Comparison of ENCODE assay signal across 8 cellular contexts in the genomic region with DNA sequence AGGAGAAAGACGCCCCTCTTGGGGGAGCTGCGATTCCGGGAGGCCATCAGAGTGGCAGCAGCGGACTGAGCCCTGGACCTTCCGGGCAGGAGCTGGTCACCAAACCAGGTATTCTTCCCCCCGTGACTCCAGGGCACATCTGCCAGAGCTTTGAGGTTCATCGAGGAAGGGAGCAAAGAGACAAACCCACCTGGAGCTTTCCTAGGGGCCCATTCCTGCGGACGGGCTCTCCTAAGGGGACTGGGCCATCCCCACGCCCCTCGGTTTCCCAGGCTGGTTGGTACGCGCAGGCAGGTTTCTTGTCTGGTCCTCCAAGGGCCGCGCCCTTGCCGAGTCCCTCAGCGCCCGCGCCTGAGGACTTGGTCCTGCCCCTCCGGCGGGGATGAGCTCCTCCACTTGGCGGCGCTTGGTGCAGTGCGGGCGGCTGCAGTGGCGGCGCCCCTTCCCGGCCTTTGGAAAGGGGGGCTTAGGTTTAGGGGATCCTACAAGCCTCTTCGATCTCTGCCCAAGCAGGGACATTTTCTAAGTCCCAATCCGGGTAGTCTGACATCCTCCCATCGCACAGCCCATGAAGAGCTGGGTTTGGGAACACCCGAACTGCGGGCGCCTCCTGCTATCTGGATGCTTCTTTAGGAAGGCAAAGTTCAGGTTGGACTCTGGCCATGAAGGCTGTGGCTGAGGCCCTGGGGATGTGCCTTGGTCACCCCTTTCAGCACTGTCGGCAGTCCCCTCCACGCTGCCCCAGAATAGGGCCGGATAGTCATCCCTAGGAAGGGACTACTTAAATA. TPM values are rescaled to one million over a fixed set of nuclear protein-coding genes. Genes with fewer than 3 reads are reported as not detected.
DNase-seq lines count a peak whose midpoint lies in the region; ATAC-seq and TF ChIP-seq lines count a peak whose summit lies in the region.

No MANE protein-coding gene starts in this region.

- TF ChIP-seq EP300 in ovary (IDR thresholded peaks at IDR 0.05): no peak

- H3K4me1 Mint-ChIP-seq in activated naive CD8-positive, alpha-beta T cell treated with anti-CD3 and anti-CD28 coated beads, Interleukin-2, amount 50 U/mL, for 24 hours: peaks cover 14% of the 10 kb centered on the region

- intact Hi-C loops in heart right ventricle (cut with DNase I) (loop anchor here in 6 of 10 donors (2.0 to 10.0 kb wide), 8 partner anchors 35 to 278 kb away; partner anchors contain the start of genes CCDC158 (in 1 of the 6) and SCARB2 (in 1 of the 6)), ovary (cut with DNase I) (loop anchor here in 1 of 4 donors (10.0 kb wide), 1 partner anchor 112 kb away; no protein-coding TSS in a partner anchor)

- no peak for TF ChIP-seq POLR2A in ovary (IDR thresholded peaks at IDR 0.05)

- peak in 6 of 9 donors; percentile 16 to 60 (median 44) for TF ChIP-seq CTCF in heart right ventricle (IDR thresholded peaks at IDR 0.05)
- peak in 2 of 3 donors; percentile 21 to 29 for TF ChIP-seq CTCF in ovary (IDR thresholded peaks at IDR 0.05)

- H3K9me3 Mint-ChIP-seq in activated naive CD8-positive, alpha-beta T cell treated with anti-CD3 and anti-CD28 coated beads, Interleukin-2, amount 50 U/mL, for 24 hours: no peaks in the 10 kb centered on the region

- no peaks in the 10 kb centered on the region for H3K36me3 Mint-ChIP-seq in activated naive CD8-positive, alpha-beta T cell treated with anti-CD3 and anti-CD28 coated beads, Interleukin-2, amount 50 U/mL, for 24 hours (ENCODE audit: low read depth)

- peaks cover 0 to 7% (median 0%) of the 10 kb centered on the region in 7 donors for H3K27me3 ChIP-seq in heart right ventricle
- H3K27me3 ChIP-seq in ovary: no peaks in the 10 kb centered on the region

- H3K9me3 ChIP-seq in heart right ventricle (no peaks in the 10 kb centered on the region), ovary (no peaks in the 10 kb centered on the region)

- H3K4me3 Mint-ChIP-seq in activated naive CD8-positive, alpha-beta T cell treated with anti-CD3 and anti-CD28 coated beads, Interleukin-2, amount 50 U/mL, for 24 hours: peak overlapping the region; percentile 75

- H3K4me3 ChIP-seq in heart right ventricle (peak overlapping the region; percentile 57 to 90 (median 76)), ovary (peak overlapping the region; percentile 58)

- H3K4me1 ChIP-seq in heart right ventricle: peaks cover 0 to 47% (median 31%) of the 10 kb centered on the region in 9 donors
- H3K4me1 ChIP-seq in ovary (ENCODE audit: insufficient read depth): peaks cover 4% of the 10 kb centered on the region

- H3K27ac Mint-ChIP-seq in activated naive CD8-positive, alpha-beta T cell treated with anti-CD3 and anti-CD28 coated beads, Interleukin-2, amount 50 U/mL, for 24 hours: no peak overlapping the region

- DNase-seq in activated CD8-positive, alpha-beta memory T cell treated with anti-CD3 and anti-CD28 coated beads for 24 hours: peak; percentile 64
- DNase-seq in activated CD8-positive, alpha-beta memory T cell treated with anti-CD3 and anti-CD28 coated beads, Interleukin-2, amount 50 U/mL, for 4 hours: no peak
- peak; percentile 26 for DNase-seq in NCI-H460 (ENCODE audit: extremely low read depth, low read depth)
- peak; percentile 34 for DNase-seq in activated naive CD8-positive, alpha-beta T cell treated with anti-CD3 and anti-CD28 coated beads, Interleukin-2, amount 50 U/mL, for 24 hours
- peak; percentile 46 to 68 for DNase-seq in heart right ventricle
- peak; percentile 60 to 73 (median 63) for DNase-seq in ovary
- no peak for DNase-seq in NCI-H2029 treated with DMSO at 0.1 percent for 48 hours (lab: John Stamatoyannopoulos, UW)

- peak overlapping the region; percentile 69 to 97 (median 91) for H3K27ac ChIP-seq in heart right ventricle
- peak overlapping the region; percentile 57 to 84 for H3K27ac ChIP-seq in ovary

- H3K27me3 Mint-ChIP-seq in activated naive CD8-positive, alpha-beta T cell treated with anti-CD3 and anti-CD28 coated beads, Interleukin-2, amount 50 U/mL, for 24 hours: peaks cover 27% of the 10 kb centered on the region

- WGBS in heart right ventricle, 2 donors: 3 to 5% methylated on average over 35 to 37 of the region's 37 CpGs
- 5 to 14% (median 7%) methylated on average over 36 to 37 of the region's 37 CpGs for WGBS in ovary, 3 donors

- ATAC-seq in activated naive CD8-positive, alpha-beta T cell treated with anti-CD3 and anti-CD28 coated beads, Interleukin-2, amount 50 U/mL, for 24 hours: no peak
- ATAC-seq in heart right ventricle (peak; percentile 51 to 80 (median 72)), HG03196 (IDR thresholded peaks at IDR 0.05; ENCODE audit: unreplicated experiment) (no peak)

- H3K36me3 ChIP-seq in heart right ventricle (peaks cover 0 to 20% (median 5%) of the 10 kb centered on the region in 9 donors), ovary (no peaks in the 10 kb centered on the region)

RNA-seq across cellular contexts. Expression of gene STBD1, which starts 0.5 kb away (rescaled TPM):
- 1.9 and 3.3 TPM in 2 replicates for total RNA-seq in NCI-H460 (2014; rRNA removed; shearing (Covaris generic))
- polyA plus RNA-seq in NCI-H460 (2014; cell fraction: nucleus; rRNA removed): 1.1 and 4.1 TPM in 2 replicates
- total RNA-seq in heart right ventricle: 10 to 100 TPM; 14.8 to 53.7 (median 22.6) TPM
- polyA plus RNA-seq in heart right ventricle: 10 to 100 TPM; 17.9 to 32.4 TPM
- 1 to 10 TPM; 2.1 to 7.0 (median 4.6) TPM for total RNA-seq in ovary
- 1 to 10 TPM; 3.3 to 4.2 TPM for polyA plus RNA-seq in ovary

RNA-seq across cellular contexts. Expression of gene FAM47E, which starts 55.6 kb away (rescaled TPM):
- total RNA-seq in NCI-H460 (2014; rRNA removed; shearing (Covaris generic)): 0.30 and 0.78 TPM in 2 replicates
- 0.03 TPM in 1 of 2 replicates, not detected in the other for polyA plus RNA-seq in NCI-H460 (2014; cell fraction: nucleus; rRNA removed)
- total RNA-seq in heart right ventricle (1 to 10 TPM; 2.1 to 6.3 (median 3.1) TPM), ovary (1 to 10 TPM in 5 of 7 donors, under 1 TPM in 2; 0.08 to 8.2 (median 2.3) TPM)
- polyA plus RNA-seq in heart right ventricle (1 to 10 TPM in 1 of 2 donors, under 1 TPM in 1; 0.68 to 4.7 TPM), ovary (1 to 10 TPM in 1 of 2 donors, under 1 TPM in 1; 0.36 to 1.1 TPM)

Comparison
In these comparisons a context has a peak if more than half of its experiments do, and no peak if none do; other contexts are left out.
1. DNase-seq: peak in activated CD8-positive, alpha-beta memory T cell treated with anti-CD3 and anti-CD28 coated beads for 24 hours (single experiment), NCI-H460 (single experiment), activated naive CD8-positive, alpha-beta T cell treated with anti-CD3 and anti-CD28 coated beads, Interleukin-2, amount 50 U/mL, for 24 hours (single experiment), heart right ventricle (2 of 2) and ovary (5 of 5); none in activated CD8-positive, alpha-beta memory T cell treated with anti-CD3 and anti-CD28 coated beads, Interleukin-2, amount 50 U/mL, for 4 hours (single experiment) and NCI-H2029 treated with DMSO at 0.1 percent for 48 hours (single experiment).
2. ATAC-seq: peak in heart right ventricle (8 of 8); none in activated naive CD8-positive, alpha-beta T cell treated with anti-CD3 and anti-CD28 coated beads, Interleukin-2, amount 50 U/mL, for 24 hours (single experiment) and HG03196 (single experiment).